Comparison of ENCODE assay signal across 14 cellular contexts in the genomic region with DNA sequence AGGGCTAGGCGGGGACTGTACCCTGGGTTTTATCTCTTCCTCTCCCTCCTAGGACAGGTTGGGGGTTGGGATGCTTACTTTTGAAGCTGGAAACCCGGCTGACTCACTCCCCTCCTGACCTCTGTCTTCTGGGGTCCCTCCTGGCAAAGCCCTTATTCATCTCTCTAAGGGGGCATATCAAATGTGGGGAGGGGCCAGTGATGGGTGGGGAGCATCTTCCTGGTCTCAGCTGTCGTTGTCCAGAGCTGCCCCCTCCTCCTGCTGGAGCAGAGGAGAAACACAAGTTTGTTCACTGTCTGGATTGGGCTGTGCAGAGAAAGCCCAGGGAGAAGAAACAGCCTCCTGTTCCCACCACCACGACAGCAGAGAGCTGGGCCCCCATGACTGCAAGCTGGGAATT.
DNase-seq lines count a peak whose midpoint lies in the region; ATAC-seq and TF ChIP-seq lines count a peak whose summit lies in the region.
"Had no signal": no experiment of that assay in that cellular context is flagged by ENCODE, and none has a peak within 500 bp of the region (broad histone marks: within the 10 kb centered on the region; RNA-seq: fewer than 3 reads in every experiment).

No MANE protein-coding gene starts in this region.

- intact Hi-C loops in stomach (cut with DNase I; ENCODE audit: low total_unique reads), result no loop called here

- peak overlapping the region; percentile 15; the same call in 1 of the 2 replicates for H3K27ac ChIP-seq in VCaP
- H3K27ac ChIP-seq in stomach, result peak overlapping the region in 3 of 5 donors; percentile 29 to 90 (median 89)
- H3K27ac ChIP-seq: prostate gland had no signal

- peaks cover 4 to 17% (median 12%) of the 10 kb centered on the region in 4 donors for H3K4me1 ChIP-seq in stomach
- H3K4me1 ChIP-seq: prostate gland had no signal

- peak overlapping the region in 2 of 4 donors; percentile 3 to 7 for H3K4me3 ChIP-seq in stomach
- H3K4me3 ChIP-seq: prostate gland had no signal

- TF ChIP-seq EP300 in stomach (IDR thresholded peaks at IDR 0.05), result no peak

- no peaks in the 10 kb centered on the region for H3K36me3 ChIP-seq in stomach
- H3K36me3 ChIP-seq: prostate gland had no signal

- H3K27me3 ChIP-seq in stomach, result peaks cover 0 to 24% (median 18%) of the 10 kb centered on the region in 3 donors

- 32 to 51% (median 45%) methylated on average over 4 of the region's 4 CpGs for WGBS in stomach, 5 donors

- no peak for TF ChIP-seq POLR2A in stomach (IDR thresholded peaks at IDR 0.05)

- 0 out of 2 replicates have a peak, but pooled peaks have one; percentile 11 for TF ChIP-seq CTCF in VCaP (conservative IDR thresholded peaks at IDR 0.05)
- TF ChIP-seq CTCF in stomach (IDR thresholded peaks at IDR 0.05), result no peak

- DNase-seq in ELR (ENCODE audit: low read depth) (peak; percentile 40), glomerular visceral epithelial cell (ENCODE audit: extremely low spot score) (peak; percentile 23), stomach (no peak)
- no peak for DNase-seq in stimulated activated CD4-positive, alpha-beta T cell treated with anti-CD3 and anti-CD28 coated beads, Interleukin-15, amount 100 ng/mL, for 24 hours
- DNase-seq: activated CD4-positive, alpha-beta T cell treated with anti-CD3 and anti-CD28 coated beads for 48 hours; activated T-cell treated with anti-CD3 and anti-CD28 coated beads, Interleukin-2, amount 50 U/mL, for 72 hours; aorta; effector memory CD8-positive, alpha-beta T cell; stimulated activated naive CD4-positive, alpha-beta T cell treated with Interleukin-2 at 50 U/mL for 16 hours had no signal

- ATAC-seq in GM18870 (IDR thresholded peaks at IDR 0.05; ENCODE audit: unreplicated experiment) (no peak), GM21526 (IDR thresholded peaks at IDR 0.05; ENCODE audit: low FRiP score, unreplicated experiment) (no peak), GM19023 (IDR thresholded peaks at IDR 0.05; ENCODE audit: unreplicated experiment) (no peak)
- ATAC-seq: activated T-cell treated with anti-CD3 and anti-CD28 coated beads, Interleukin-2, amount 50 U/mL, for 72 hours; effector memory CD8-positive, alpha-beta T cell had no signal

- H3K9me3 ChIP-seq in stomach, result peaks cover 10 to 23% (median 14%) of the 10 kb centered on the region in 4 donors
- H3K9me3 ChIP-seq: prostate gland had no signal

Comparison
In these comparisons a context has a peak if more than half of its experiments do, and no peak if none do; other contexts are left out.
1. DNase-seq: peak in ELR (single experiment) and glomerular visceral epithelial cell (single experiment); none in stomach (single experiment) and stimulated activated CD4-positive, alpha-beta T cell treated with anti-CD3 and anti-CD28 coated beads, Interleukin-15, amount 100 ng/mL, for 24 hours (single experiment).